In the genomic region with DNA sequence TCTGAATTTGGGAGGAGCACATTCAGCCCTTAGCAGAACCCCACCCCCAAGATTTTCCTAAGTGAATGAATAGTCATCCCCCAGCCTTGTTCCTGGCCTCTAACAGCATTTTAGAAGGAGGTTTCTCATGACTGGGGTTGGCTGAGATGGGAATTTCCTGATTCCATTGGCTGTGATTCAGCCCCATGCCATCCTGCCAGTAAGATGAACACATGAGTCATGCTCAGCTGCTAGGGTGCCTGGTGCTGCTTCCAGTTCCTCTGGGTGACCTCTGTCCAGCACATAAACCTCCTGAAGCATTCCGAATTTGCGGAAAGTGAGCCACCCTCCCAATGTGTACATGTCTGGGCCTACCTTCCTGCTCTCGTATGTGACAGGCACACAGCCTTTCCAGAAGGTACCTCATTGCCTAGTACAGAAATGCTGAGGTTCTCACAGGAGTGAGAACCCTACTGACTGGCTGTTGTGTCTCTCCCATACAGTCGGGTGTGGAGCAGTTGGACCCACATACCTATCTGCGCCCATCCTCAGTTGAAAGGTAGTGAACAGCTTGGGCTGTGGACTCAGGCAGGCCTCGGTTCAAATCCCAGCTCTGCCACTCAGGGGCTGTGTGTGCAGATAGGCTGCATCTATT, we compare ENCODE assay signal across 10 cellular contexts.
DNase-seq lines count a peak whose midpoint lies in the region; ATAC-seq and TF ChIP-seq lines count a peak whose summit lies in the region.
"Had no signal": no experiment of that assay in that cellular context is flagged by ENCODE, and none has a peak within 500 bp of the region (broad histone marks: within the 10 kb centered on the region; RNA-seq: fewer than 3 reads in every experiment).

No MANE protein-coding gene starts in this region.

- CTCF ChIA-PET in A673 (lab: Charles Lee): no interaction called here

- no peaks in the 10 kb centered on the region for H3K27me3 ChIP-seq in A673 (replicated peaks; ENCODE audit: insufficient read depth, low read depth, low read length, poor library complexity)

- ATAC-seq in GM21576 (IDR thresholded peaks at IDR 0.05; ENCODE audit: unreplicated experiment) (no peak), HG02840 (IDR thresholded peaks at IDR 0.05; ENCODE audit: low FRiP score, unreplicated experiment) (no peak), HG02973 (IDR thresholded peaks at IDR 0.05; ENCODE audit: unreplicated experiment) (no peak), GM21529 (IDR thresholded peaks at IDR 0.05; ENCODE audit: unreplicated experiment) (no peak)

- H3K36me3 ChIP-seq in A673 (ENCODE audit: insufficient read depth, low read length, poor library complexity, severe bottlenecking): no peaks in the 10 kb centered on the region

- no peak overlapping the region for H3K4me3 ChIP-seq in A673 (ENCODE audit: low read depth, low read length, poor library complexity, severe bottlenecking)

- no peak overlapping the region for H3K27ac ChIP-seq in A673 (ENCODE audit: low read depth, low read length, poor library complexity, severe bottlenecking)
- peak overlapping the region; percentile 83 for H3K27ac ChIP-seq in caudate nucleus (ENCODE audit: low read depth, low read length)

- H3K9me3 ChIP-seq in A673 (ENCODE audit: low read depth, low read length, poor library complexity, severe bottlenecking): no peaks in the 10 kb centered on the region

- H3K4me1 ChIP-seq in A673 (ENCODE audit: insufficient read depth, low read length, poor library complexity, severe bottlenecking): no peaks in the 10 kb centered on the region

- peak; percentile 46 for DNase-seq in A673 (ENCODE audit: low spot score)
- peak; percentile 73 for DNase-seq in LHCN-M2 (ENCODE audit: low read depth)
- peak in 57 of 61 donors; percentile 40 to 88 (median 67) for DNase-seq in caudate nucleus (lab: John Stamatoyannopoulos, UW)
- DNase-seq in kidney glomerular epithelial cell (lab: John Stamatoyannopoulos, UW): peak; percentile 96
- DNase-seq: activated CD4-positive, CD25-positive, alpha-beta regulatory T cell; DND-41 had no signal

- intact Hi-C loops in A673 (cut with micrococcal nuclease; ENCODE audit: unreplicated experiment): loop anchor here (10.0 kb wide), 1 partner anchor 163 kb away; no protein-coding TSS in a partner anchor

- BruUV-seq in A673 (replicated peaks; lab: Mats Ljungman, UMichigan): no TSS peak

- TF ChIP-seq CTCF in A673 (conservative IDR thresholded peaks at IDR 0.05; ENCODE audit: low read depth, low read length): no peak

- POLR2A ChIA-PET in A673 (lab: Charles Lee; ENCODE audit: low non-redundant PET): no interaction called here

Comparison
In these comparisons a context has a peak if more than half of its experiments do, and no peak if none do; other contexts are left out.
1. DNase-seq: peak in every context shown above with its lines; median percentile 96 in kidney glomerular epithelial cell; 73 in LHCN-M2; 67 in caudate nucleus; 46 in A673.